ENCODE assay signal across 1 cellular context in genomic region chr3:186603159-186603558, GRCh38.
TF ChIP-seq lines count a peak whose summit lies in the region.

No MANE protein-coding gene starts in this region.

TF ChIP-seq in H1, 55 proteins besides CTCF, POLR2A, EP300 and RAD21:
- no peak for TF ChIP-seq EZH2 (IDR thresholded peaks at IDR 0.05; ENCODE audit: low read depth, low read length, severe bottlenecking)
- no peak for TF ChIP-seq SP2 (IDR thresholded peaks at IDR 0.05; ENCODE audit: low read length)
- no peak for TF ChIP-seq NRF1 (IDR thresholded peaks at IDR 0.05; ENCODE audit: low read depth, low read length)
- TF ChIP-seq TEAD4 (IDR thresholded peaks at IDR 0.05; ENCODE audit: low read depth, low read length), result no peak
- TF ChIP-seq CHD1 (IDR thresholded peaks at IDR 0.05; ENCODE audit: low read depth, low read length), result no peak
- no peak for TF ChIP-seq BRCA1 (IDR thresholded peaks at IDR 0.05; ENCODE audit: low read depth, low read length)
- no peak for TF ChIP-seq ASH2L (IDR thresholded peaks at IDR 0.05; ENCODE audit: low read length)
- TF ChIP-seq TAF1 (IDR thresholded peaks at IDR 0.05; ENCODE audit: low read depth, low read length), result no peak
- TF ChIP-seq ATF2 (IDR thresholded peaks at IDR 0.05; ENCODE audit: low read length), result no peak
- TF ChIP-seq POU5F1 (IDR thresholded peaks at IDR 0.05; ENCODE audit: low read depth, low read length), result no peak
- TF ChIP-seq SIN3A (conservative IDR thresholded peaks at IDR 0.05 in 1 of 2, IDR thresholded peaks at IDR 0.05 in 1 of 2; ENCODE audit: low read depth in 1 of 2, low read length in 2 of 2), result no peak
- TF ChIP-seq HDAC6 (IDR thresholded peaks at IDR 0.05; ENCODE audit: low read depth, low read length), result no peak
- no peak for TF ChIP-seq SP4 (IDR thresholded peaks at IDR 0.05; ENCODE audit: low read length)
- no peak for TF ChIP-seq ATF3 (IDR thresholded peaks at IDR 0.05; ENCODE audit: insufficient read depth, low read depth, low read length)
- no peak for TF ChIP-seq PHF8 (conservative IDR thresholded peaks at IDR 0.05; ENCODE audit: low read depth, low read length)
- no peak for TF ChIP-seq JUND (IDR thresholded peaks at IDR 0.05; ENCODE audit: low read length)
- no peak for TF ChIP-seq RXRA (IDR thresholded peaks at IDR 0.05; ENCODE audit: insufficient read depth, low read depth, low read length)
- no peak for TF ChIP-seq CBX5 (IDR thresholded peaks at IDR 0.05; ENCODE audit: low read depth, low read length)
- TF ChIP-seq KDM5A (IDR thresholded peaks at IDR 0.05; ENCODE audit: low read length), result no peak
- TF ChIP-seq CHD2 (IDR thresholded peaks at IDR 0.05; ENCODE audit: low read length), result no peak
